ENCODE assay signal across 8 cellular contexts in the genomic region with DNA sequence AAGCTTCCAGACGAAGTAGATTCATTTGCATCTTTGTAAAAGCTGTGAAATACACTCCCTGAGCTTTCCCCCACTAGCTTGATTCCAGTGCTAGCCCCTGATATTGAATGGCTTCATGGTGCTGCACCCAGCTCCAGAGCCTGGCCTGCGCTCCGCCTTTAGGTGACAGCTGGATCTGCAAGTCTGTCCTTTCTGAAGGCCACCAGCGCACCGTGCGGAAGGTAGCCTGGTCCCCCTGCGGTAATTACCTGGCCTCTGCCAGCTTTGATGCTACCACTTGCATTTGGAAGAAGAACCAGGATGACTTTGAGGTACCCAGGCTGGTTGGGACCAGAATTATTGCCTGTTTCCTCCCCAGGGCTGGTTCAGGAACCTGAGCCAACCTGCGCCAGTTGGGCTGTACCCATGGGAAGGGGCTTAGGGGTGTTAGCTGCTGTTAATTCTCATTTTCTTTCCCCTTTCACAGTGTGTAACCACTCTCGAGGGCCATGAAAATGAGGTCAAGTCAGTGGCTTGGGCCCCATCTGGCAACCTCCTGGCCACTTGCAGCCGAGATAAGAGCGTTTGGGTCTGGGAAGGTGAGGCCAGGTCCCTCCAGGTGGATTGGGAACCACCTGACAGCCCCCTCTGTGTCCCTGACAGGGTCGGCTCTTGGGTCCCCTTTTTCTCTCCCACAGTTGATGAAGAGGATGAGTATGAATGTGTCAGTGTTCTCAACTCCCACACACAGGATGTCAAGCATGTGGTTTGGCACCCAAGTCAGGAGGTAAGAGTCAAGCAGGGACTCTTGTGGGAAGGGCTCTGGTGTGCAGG.
DNase-seq lines count a peak whose midpoint lies in the region; ATAC-seq and TF ChIP-seq lines count a peak whose summit lies in the region.

No MANE protein-coding gene starts in this region.

- ATAC-seq in HG03457 (IDR thresholded peaks at IDR 0.05; ENCODE audit: unreplicated experiment) (no peak), GM19035 (IDR thresholded peaks at IDR 0.05; ENCODE audit: unreplicated experiment) (no peak)

- peak overlapping the region; percentile 95 for H3K4me3 ChIP-seq in fibroblast of mammary gland (ENCODE audit: control insufficient read depth, low read depth, low read length)
- peak overlapping the region in 6 of 7 experiments; percentile 67 to 100 (median 96) for H3K4me3 ChIP-seq in skin epidermis

- H3K27ac ChIP-seq in skin epidermis, result peak overlapping the region in 6 of 21 experiments; percentile 34 to 91 (median 87)

- DNase-seq in SIG-M5 treated with dmso at 0.1 percent for 504 hours (lab: John Stamatoyannopoulos, UW; ENCODE audit: unreplicated experiment), result peak; percentile 66
- no peak for DNase-seq in SIG-M5 (lab: John Stamatoyannopoulos, UW)
- DNase-seq in NCI-H2171 treated with DMSO at 0.1 percent for 48 hours (lab: John Stamatoyannopoulos, UW), result peak; percentile 26
- peak; percentile 14 for DNase-seq in activated T-cell treated with anti-CD3 and anti-CD28 coated beads for 1 hour (ENCODE audit: low read depth)
- DNase-seq in fibroblast of mammary gland (ENCODE audit: low read depth), result peak; percentile 72

- peak; percentile 46 for TF ChIP-seq CTCF in fibroblast of mammary gland (conservative IDR thresholded peaks at IDR 0.05; ENCODE audit: control insufficient read depth, insufficient read depth, low read depth, low read length)
